34 cellular contexts compared by ENCODE assay signal in the genomic region with DNA sequence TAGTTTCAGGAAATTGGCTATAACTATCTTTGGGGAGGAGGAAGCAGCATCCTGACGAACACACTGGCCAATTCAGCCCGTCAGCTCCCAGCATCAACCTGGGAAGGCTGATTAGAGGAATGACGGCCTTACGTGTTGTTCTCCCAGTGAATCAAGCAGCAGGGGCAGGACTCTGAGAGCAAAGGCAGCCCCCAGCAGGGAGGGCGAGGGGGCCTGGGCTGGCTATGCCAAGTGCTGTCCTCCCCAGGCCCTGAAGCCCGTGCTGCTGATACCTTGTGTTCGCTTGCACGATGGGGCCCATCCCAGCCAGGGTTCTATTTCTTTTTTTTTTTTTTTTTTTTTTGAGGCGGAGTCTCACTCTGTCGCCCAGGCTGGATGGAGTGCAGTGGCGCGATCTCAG.
"Had no signal": no experiment of that assay in that cellular context is flagged by ENCODE, and none has a peak within 500 bp of the region (broad histone marks: within the 10 kb centered on the region; RNA-seq: fewer than 3 reads in every experiment).

No MANE protein-coding gene starts in this region.

- H3K36me3 ChIP-seq: MG63, WERI-Rb-1 had no signal

- H3K27me3 Mint-ChIP-seq: activated CD4-positive, alpha-beta memory T cell treated with anti-CD3 and anti-CD28 coated beads, Interleukin-2, amount 10 ng/mL, durations not matched to agents 7 days and 5 days; activated naive CD8-positive, alpha-beta T cell treated with anti-CD3 and anti-CD28 coated beads, Interleukin-2, amount 50 U/mL, for 24 hours had no signal

- H3K4me1 Mint-ChIP-seq: activated CD4-positive, alpha-beta memory T cell treated with anti-CD3 and anti-CD28 coated beads, Interleukin-2, amount 10 ng/mL, durations not matched to agents 7 days and 5 days; activated CD8-positive, alpha-beta memory T cell treated with anti-CD3 and anti-CD28 coated beads, Interleukin-2, amount 10 ng/mL, durations not matched to agents 7 days and 5 days; activated naive CD4-positive, alpha-beta T cell treated with anti-CD3 and anti-CD28 coated beads, Interleukin-2, amount 10 ng/mL, durations not matched to agents 7 days and 5 days; activated naive CD8-positive, alpha-beta T cell treated with anti-CD3 and anti-CD28 coated beads, Interleukin-2, amount 50 U/mL, for 24 hours had no signal

- H3K4me3 ChIP-seq: MG63, PC-9 had no signal

- H3K27ac Mint-ChIP-seq: activated CD4-positive, alpha-beta memory T cell treated with anti-CD3 and anti-CD28 coated beads, Interleukin-2, amount 10 ng/mL, durations not matched to agents 7 days and 5 days; activated CD8-positive, alpha-beta memory T cell treated with anti-CD3 and anti-CD28 coated beads, Interleukin-2, amount 10 ng/mL, durations not matched to agents 7 days and 5 days; activated naive CD4-positive, alpha-beta T cell treated with anti-CD3 and anti-CD28 coated beads, Interleukin-2, amount 10 ng/mL, durations not matched to agents 7 days and 5 days; activated naive CD8-positive, alpha-beta T cell; activated naive CD8-positive, alpha-beta T cell treated with anti-CD3 and anti-CD28 coated beads, Interleukin-2, amount 50 U/mL, for 24 hours had no signal

- H3K4me3 Mint-ChIP-seq: activated CD4-positive, alpha-beta memory T cell treated with anti-CD3 and anti-CD28 coated beads, Interleukin-2, amount 10 ng/mL, durations not matched to agents 7 days and 5 days; activated CD8-positive, alpha-beta memory T cell treated with anti-CD3 and anti-CD28 coated beads, Interleukin-2, amount 10 ng/mL, durations not matched to agents 7 days and 5 days; activated naive CD4-positive, alpha-beta T cell treated with anti-CD3 and anti-CD28 coated beads, Interleukin-2, amount 10 ng/mL, durations not matched to agents 7 days and 5 days; activated naive CD8-positive, alpha-beta T cell; activated naive CD8-positive, alpha-beta T cell treated with anti-CD3 and anti-CD28 coated beads, Interleukin-2, amount 50 U/mL, for 24 hours; brain had no signal

- H3K27me3 ChIP-seq: MG63 had no signal

- ATAC-seq: activated CD8-positive, alpha-beta memory T cell treated with anti-CD3 and anti-CD28 coated beads, Interleukin-2, amount 10 ng/mL, durations not matched to agents 7 days and 5 days; activated naive CD8-positive, alpha-beta T cell treated with anti-CD3 and anti-CD28 coated beads, Interleukin-2, amount 50 U/mL, for 24 hours; Right ventricle myocardium inferior had no signal

- H3K9me3 Mint-ChIP-seq: activated CD4-positive, alpha-beta memory T cell treated with anti-CD3 and anti-CD28 coated beads, Interleukin-2, amount 10 ng/mL, durations not matched to agents 7 days and 5 days; activated naive CD4-positive, alpha-beta T cell treated with anti-CD3 and anti-CD28 coated beads, Interleukin-2, amount 10 ng/mL, durations not matched to agents 7 days and 5 days; activated naive CD8-positive, alpha-beta T cell treated with anti-CD3 and anti-CD28 coated beads, Interleukin-2, amount 50 U/mL, for 24 hours had no signal

- DNase-seq: activated CD4-positive, alpha-beta T cell treated with anti-CD3 and anti-CD28 coated beads for 1 hour; activated CD4-positive, alpha-beta T cell treated with anti-CD3 and anti-CD28 coated beads for 48 hours; activated CD4-positive, CD25-positive, alpha-beta regulatory T cell; activated CD8-positive, alpha-beta memory T cell treated with anti-CD3 and anti-CD28 coated beads for 24 hours; activated CD8-positive, alpha-beta memory T cell treated with anti-CD3 and anti-CD28 coated beads, Interleukin-2, amount 50 U/mL, for 48 hours; activated effector memory CD4-positive, alpha-beta T cell treated with Interleukin-2 at 50 U/mL for 16 hours; activated naive CD4-positive, alpha-beta T cell treated with anti-CD3 and anti-CD28 coated beads, Interleukin-2, amount 10 ng/mL, durations not matched to agents 7 days and 5 days; activated naive CD8-positive, alpha-beta T cell treated with anti-CD3 and anti-CD28 coated beads, Interleukin-2, amount 50 U/mL, for 24 hours; activated T-cell treated with anti-CD3 and anti-CD28 coated beads, Interleukin-2, amount 50 U/mL, for 48 hours; anterior cingulate cortex; Kasumi-1; KG1; MG63; NCI-H1048; NCI-H1105 treated with DMSO at 0.1 percent for 48 hours; NCI-H1436; NCI-H1694; NCI-H1930; NCI-H2081 treated with DMSO at 0.1 percent for 48 hours; NCI-H345; NCI-H526; NCI-H748 treated with DMSO at 0.1 percent for 48 hours; PC-9; SIG-M5; SW 1271; T-helper 1 cell; T-helper 2 cell; T-helper 9 cell; WERI-Rb-1 had no signal

- H3K36me3 Mint-ChIP-seq: activated CD8-positive, alpha-beta memory T cell treated with anti-CD3 and anti-CD28 coated beads, Interleukin-2, amount 10 ng/mL, durations not matched to agents 7 days and 5 days; activated naive CD4-positive, alpha-beta T cell treated with anti-CD3 and anti-CD28 coated beads, Interleukin-2, amount 10 ng/mL, durations not matched to agents 7 days and 5 days; activated naive CD8-positive, alpha-beta T cell; brain had no signal
